In the genomic region with DNA sequence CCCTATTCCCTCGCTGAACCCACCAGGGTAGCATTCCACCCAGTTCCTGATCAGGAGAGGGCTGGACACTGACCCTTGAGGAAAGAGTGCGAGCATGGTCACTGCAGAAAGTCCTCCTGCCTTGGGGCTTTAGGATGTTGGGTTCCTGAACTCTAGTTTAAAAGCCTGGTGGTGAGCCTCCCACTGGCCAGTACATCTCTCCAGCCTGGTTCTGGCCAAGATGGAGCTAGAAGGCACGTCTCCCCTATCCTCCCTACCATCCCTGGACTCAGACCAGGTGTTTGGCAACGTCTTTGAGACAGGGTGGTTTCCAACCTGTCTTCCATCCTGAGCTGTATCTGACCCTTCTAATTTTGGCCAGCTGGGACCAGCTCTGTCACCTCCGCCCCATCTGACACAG, we compare ENCODE assay signal across 1 cellular context.
TF ChIP-seq lines count a peak whose summit lies in the region.

No MANE protein-coding gene starts in this region.

TF ChIP-seq in K562, 482 proteins besides CTCF, POLR2A, EP300 and RAD21:
- TF ChIP-seq ZNF41 (CRISPR knock-in tag; conservative IDR thresholded peaks at IDR 0.05): no peak
- TF ChIP-seq ARID2 (IDR thresholded peaks at IDR 0.05): no peak
- TF ChIP-seq ZNF57 (CRISPR knock-in tag; IDR thresholded peaks at IDR 0.05): no peak
- no peak for TF ChIP-seq CAMTA2 (CRISPR knock-in tag; conservative IDR thresholded peaks at IDR 0.05)
- no peak for TF ChIP-seq FOXP1 (CRISPR knock-in tag; IDR thresholded peaks at IDR 0.05)
- no peak for TF ChIP-seq MIER1 (IDR thresholded peaks at IDR 0.05; ENCODE audit: low read depth)
- no peak for TF ChIP-seq NUFIP1 (IDR thresholded peaks at IDR 0.05; ENCODE audit: partially characterized antibody)
- TF ChIP-seq DDX20 (tag; IDR thresholded peaks at IDR 0.05; ENCODE audit: low read depth): no peak
- no peak for TF ChIP-seq RNF2 (IDR thresholded peaks at IDR 0.05)
- TF ChIP-seq ZNF232 (CRISPR knock-in tag; IDR thresholded peaks at IDR 0.05): no peak
- no peak for TF ChIP-seq ESRRB (CRISPR knock-in tag; IDR thresholded peaks at IDR 0.05; ENCODE audit: borderline replicate concordance)
- no peak for TF ChIP-seq ZNF347 (CRISPR knock-in tag; IDR thresholded peaks at IDR 0.05; ENCODE audit: low read depth)
